ENCODE assay signal across 3 cellular contexts in genomic region chr11:30197869-30198268, GRCh38.
TF ChIP-seq lines count a peak whose summit lies in the region.

No MANE protein-coding gene starts in this region.

TF ChIP-seq in GM23338, 12 proteins besides CTCF, POLR2A, EP300 and RAD21:
- no peak for TF ChIP-seq ZNF331 (CRISPR knock-in tag; IDR thresholded peaks at IDR 0.05; ENCODE audit: low read depth)
- TF ChIP-seq STAT1 (IDR thresholded peaks at IDR 0.05; ENCODE audit: unreplicated experiment) = no peak
- no peak for TF ChIP-seq POLR2AphosphoS5 (IDR thresholded peaks at IDR 0.05; ENCODE audit: low read depth)
- no peak for TF ChIP-seq NANOG (IDR thresholded peaks at IDR 0.05; ENCODE audit: borderline replicate concordance)
- TF ChIP-seq ZNF114 (CRISPR knock-in tag; IDR thresholded peaks at IDR 0.05) = no peak
- TF ChIP-seq EZH2 (IDR thresholded peaks at IDR 0.05; ENCODE audit: low read depth, unreplicated experiment) = no peak
- TF ChIP-seq JUNB (IDR thresholded peaks at IDR 0.05; ENCODE audit: unreplicated experiment) = no peak
- TF ChIP-seq REST (IDR thresholded peaks at IDR 0.05; ENCODE audit: unreplicated experiment) = no peak
TF ChIP-seq in GM23338: peak in this region for 0.

TF ChIP-seq in IMR-90, 13 proteins besides CTCF, POLR2A, EP300 and RAD21:
- no peak for TF ChIP-seq ELK1 (IDR thresholded peaks at IDR 0.05; ENCODE audit: borderline replicate concordance, low read depth, low read length)
- TF ChIP-seq NFE2L2 (IDR thresholded peaks at IDR 0.05; ENCODE audit: low read depth, low read length) = no peak
- TF ChIP-seq BHLHE40 (IDR thresholded peaks at IDR 0.05; ENCODE audit: low read depth, low read length) = no peak
- no peak for TF ChIP-seq MAZ (IDR thresholded peaks at IDR 0.05; ENCODE audit: borderline replicate concordance, low read depth, low read length)
- no peak for TF ChIP-seq USF2 (IDR thresholded peaks at IDR 0.05; ENCODE audit: low read depth, low read length)
- no peak for TF ChIP-seq CHD1 (IDR thresholded peaks at IDR 0.05; ENCODE audit: low read depth, low read length)
- no peak for TF ChIP-seq MXI1 (IDR thresholded peaks at IDR 0.05; ENCODE audit: borderline replicate concordance, low read depth, low read length)
- no peak for TF ChIP-seq SMC3 (IDR thresholded peaks at IDR 0.05; ENCODE audit: low read depth, low read length)
- no peak for TF ChIP-seq RFX5 (IDR thresholded peaks at IDR 0.05; ENCODE audit: low read depth, low read length)
- no peak for TF ChIP-seq FOS (IDR thresholded peaks at IDR 0.05; ENCODE audit: low read depth, low read length)
- TF ChIP-seq CEBPB (IDR thresholded peaks at IDR 0.05; ENCODE audit: low read depth, low read length) = no peak

TF ChIP-seq in H1, 55 proteins besides CTCF, POLR2A, EP300 and RAD21:
- TF ChIP-seq KDM1A (IDR thresholded peaks at IDR 0.05; ENCODE audit: borderline replicate concordance, low read length) = no peak
- TF ChIP-seq EGR1 (IDR thresholded peaks at IDR 0.05; ENCODE audit: borderline replicate concordance, low read depth, low read length) = no peak
- TF ChIP-seq SUZ12 (IDR thresholded peaks at IDR 0.05; ENCODE audit: low read length) = no peak
- no peak for TF ChIP-seq SP2 (IDR thresholded peaks at IDR 0.05; ENCODE audit: low read length)
- no peak for TF ChIP-seq JUND (IDR thresholded peaks at IDR 0.05; ENCODE audit: low read length)
- no peak for TF ChIP-seq TBP (IDR thresholded peaks at IDR 0.05; ENCODE audit: low read depth, low read length)
